8 cellular contexts compared by ENCODE assay signal in genomic region chr3:142723665-142723967, GRCh38. TPM values are rescaled to one million over a fixed set of nuclear protein-coding genes. Genes with fewer than 3 reads are reported as not detected.
A peak's percentile ranks its signal among the peaks of the same experiment; 100 is the strongest.
DNase-seq lines count a peak whose midpoint lies in the region; ATAC-seq and TF ChIP-seq lines count a peak whose summit lies in the region.

No MANE protein-coding gene starts in this region.

- H3K4me3 Mint-ChIP-seq in chondrocyte (ENCODE audit: unreplicated experiment), result peak overlapping the region; percentile 96
- H3K4me3 Mint-ChIP-seq in natural killer cell, result peak overlapping the region; percentile 66

- no peaks in the 10 kb centered on the region for H3K9me3 ChIP-seq in HUES64 (ENCODE audit: insufficient read depth, low read depth, low read length)

- H3K27ac Mint-ChIP-seq in chondrocyte (ENCODE audit: unreplicated experiment) (peak overlapping the region; percentile 57), natural killer cell (peak overlapping the region in 1 of 2 donors; percentile 46)

- H3K9ac ChIP-seq in HUES64 (ENCODE audit: low read depth, low read length), result peak overlapping the region; percentile 59; the same call in 1 of the 2 replicates

- H3K27me3 ChIP-seq in HUES64 (ENCODE audit: insufficient read depth, low read length), result no peaks in the 10 kb centered on the region

- H3K4me1 ChIP-seq in HUES64 (ENCODE audit: insufficient read depth, low read length), result peaks cover 13% of the 10 kb centered on the region; the same call in 1 of the 2 replicates

- ATAC-seq in natural killer cell, result no peak
- no peak for ATAC-seq in HG03571 (IDR thresholded peaks at IDR 0.05; ENCODE audit: unreplicated experiment)

- H3K9me3 Mint-ChIP-seq in chondrocyte (ENCODE audit: low read depth) (peaks cover 7% of the 10 kb centered on the region), natural killer cell (no peaks in the 10 kb centered on the region)

- TF ChIP-seq CTCF in chondrocyte (IDR thresholded peaks at IDR 0.05) (no peak), natural killer cell (IDR thresholded peaks at IDR 0.05) (no peak)

- 4% methylated on average over 10 of the region's 10 CpGs for WGBS in HUES64

- DNase-seq in NCI-H2107 treated with DMSO at 0.1 percent for 48 hours (lab: John Stamatoyannopoulos, UW; ENCODE audit: unreplicated experiment) (peak; percentile 79), NCI-H2107 (lab: John Stamatoyannopoulos, UW) (no peak), chondrocyte (ENCODE audit: low spot score) (no peak), natural killer cell (no peak), NCI-H446 (lab: John Stamatoyannopoulos, UW) (no peak)
- no peak for DNase-seq in effector CD4-positive, alpha-beta T cell

- H3K27me3 Mint-ChIP-seq in chondrocyte (ENCODE audit: low read depth) (no peaks in the 10 kb centered on the region), natural killer cell (ENCODE audit: low read depth in 2 of 2) (peaks cover 45 to 61% of the 10 kb centered on the region in 2 donors)

- peaks cover 18% of the 10 kb centered on the region for H3K4me1 Mint-ChIP-seq in chondrocyte (ENCODE audit: low read depth)
- H3K4me1 Mint-ChIP-seq in natural killer cell, result peaks cover 0 to 8% of the 10 kb centered on the region in 2 donors

- intact Hi-C loops in natural killer cell (cut with micrococcal nuclease), result no loop called here

- no peak overlapping the region for H3K27ac ChIP-seq in HUES64 (ENCODE audit: low read depth, low read length)

- peak overlapping the region; percentile 95 for H3K4me3 ChIP-seq in HUES64 (ENCODE audit: low read length)

- H3K36me3 ChIP-seq in HUES64 (ENCODE audit: insufficient read depth, low read length), result no peaks in the 10 kb centered on the region

- H3K36me3 Mint-ChIP-seq in chondrocyte (ENCODE audit: low read depth) (peaks cover 3% of the 10 kb centered on the region), natural killer cell (peaks cover 7% of the 10 kb centered on the region)

RNA-seq across cellular contexts. Expression of gene TRPC1, which starts 0.2 kb away (rescaled TPM):
- polyA plus RNA-seq in HUES64 (2013, experiment 1 of 2), result 9.9 TPM
- 16.1 TPM for polyA plus RNA-seq in HUES64 (2013, experiment 2 of 2)
- total RNA-seq in chondrocyte (15.1 to 20.1 TPM (median 16.4 TPM) in 3 replicates), natural killer cell (1 to 10 TPM in 1 of 3 donors, under 1 TPM in 2; 0.21 to 1.4 (median 0.43) TPM)
